Comparison of ENCODE assay signal across 19 cellular contexts in genomic region chr3:184596886-184597575, GRCh38. TPM values are rescaled to one million over a fixed set of nuclear protein-coding genes. Genes with fewer than 3 reads are reported as not detected.
"Had no signal": no experiment of that assay in that cellular context is flagged by ENCODE, and none has a peak within 500 bp of the region (broad histone marks: within the 10 kb centered on the region; RNA-seq: fewer than 3 reads in every experiment).

No MANE protein-coding gene starts in this region.

- H3K4me3 ChIP-seq: coronary artery, pancreas, prostate gland, right lobe of liver, tibial artery had no signal

- ATAC-seq: foreskin keratinocyte; naive thymus-derived CD4-positive, alpha-beta T cell; stimulated activated effector memory CD8-positive, alpha-beta T cell treated with anti-CD3 and anti-CD28 coated beads, Interleukin-12 subunit alpha, Interleukin-12 subunit beta, amount 100 ng/mL, for 72 hours; stimulated activated naive CD8-positive, alpha-beta T cell treated with anti-CD3 and anti-CD28 coated beads, Interleukin-15, Interleukin-2, amounts not matched to agents 100 U/mL and 50 U/mL, for 24 hours had no signal

- H3K27me3 ChIP-seq: pancreas had no signal

- H3K27ac Mint-ChIP-seq: endodermal cell; immature natural killer cell; naive thymus-derived CD4-positive, alpha-beta T cell had no signal

- H3K36me3 ChIP-seq: pancreas, prostate gland, right lobe of liver, tibial artery had no signal

- DNase-seq: central memory CD4-positive, alpha-beta T cell; effector CD4-positive, alpha-beta T cell; endodermal cell; erythroblast; foreskin keratinocyte; immature natural killer cell; kidney; left colon; naive thymus-derived CD4-positive, alpha-beta T cell; right lobe of liver; stimulated activated CD4-positive, alpha-beta T cell treated with anti-CD3 and anti-CD28 coated beads, Interleukin-4, amount 100 ng/mL, for 1 hour; stimulated activated CD8-positive, alpha-beta memory T cell treated with anti-CD3 and anti-CD28 coated beads, Interleukin-4, amount 100 ng/mL, for 48 hours; stimulated activated naive CD8-positive, alpha-beta T cell treated with anti-CD3 and anti-CD28 coated beads, Interleukin-15, Interleukin-2, amounts not matched to agents 100 U/mL and 50 U/mL, for 24 hours; tibial artery had no signal

- H3K4me3 Mint-ChIP-seq: endodermal cell; immature natural killer cell; naive thymus-derived CD4-positive, alpha-beta T cell; stimulated activated effector memory CD8-positive, alpha-beta T cell treated with anti-CD3 and anti-CD28 coated beads, Interleukin-12 subunit alpha, Interleukin-12 subunit beta, amount 100 ng/mL, for 72 hours had no signal

- H3K4me1 ChIP-seq: pancreas had no signal

- H3K27ac ChIP-seq: coronary artery, foreskin keratinocyte, pancreas, prostate gland, right lobe of liver, tibial artery had no signal

- H3K9me3 ChIP-seq: pancreas, prostate gland, right lobe of liver, tibial artery had no signal

- H3K36me3 Mint-ChIP-seq: immature natural killer cell; naive thymus-derived CD4-positive, alpha-beta T cell; stimulated activated effector memory CD8-positive, alpha-beta T cell treated with anti-CD3 and anti-CD28 coated beads, Interleukin-12 subunit alpha, Interleukin-12 subunit beta, amount 100 ng/mL, for 72 hours had no signal

RNA-seq across cellular contexts. Expression of gene EPHB3, which starts 35.4 kb away (rescaled TPM):
- total RNA-seq: endothelial cell of umbilical vein had no signal
